In the genomic region with DNA sequence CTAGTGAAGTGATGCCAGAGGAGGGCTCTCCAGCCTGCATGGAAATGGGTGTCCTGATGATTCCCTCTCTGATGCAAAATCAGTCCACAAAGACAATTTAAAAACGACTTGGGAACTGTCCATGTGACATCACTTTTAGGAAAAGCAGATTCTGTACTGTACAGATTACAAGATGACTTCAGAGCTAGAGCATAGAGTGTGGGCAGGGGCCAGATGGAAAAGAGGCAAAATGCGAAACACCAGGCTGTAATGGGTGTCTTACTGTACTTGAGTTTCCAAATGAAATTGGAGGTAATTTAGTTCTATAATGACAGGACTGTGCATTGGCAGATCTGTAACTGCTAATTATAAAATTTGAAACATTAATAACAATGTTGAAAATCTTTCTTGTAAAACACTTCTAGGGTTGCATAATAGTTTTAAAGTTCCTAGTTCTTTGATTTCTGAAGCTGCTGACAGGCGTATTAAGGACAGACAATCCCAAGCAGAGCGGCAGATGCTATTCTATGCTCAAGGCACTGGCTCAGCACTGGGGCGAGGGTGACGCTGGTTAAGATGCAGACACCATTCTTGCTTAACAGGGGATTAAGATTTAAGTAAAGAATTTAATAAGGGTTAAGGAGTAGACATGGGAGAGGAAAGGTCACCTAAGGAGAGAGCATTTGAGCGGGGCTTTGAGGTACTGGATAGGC, we compare ENCODE assay signal across 21 cellular contexts. TPM values are rescaled to one million over a fixed set of nuclear protein-coding genes. Genes with fewer than 3 reads are reported as not detected.
A peak's percentile ranks its signal among the peaks of the same experiment; 100 is the strongest.
DNase-seq lines count a peak whose midpoint lies in the region; ATAC-seq and TF ChIP-seq lines count a peak whose summit lies in the region.
"Had no signal": no experiment of that assay in that cellular context is flagged by ENCODE, and none has a peak within 500 bp of the region (broad histone marks: within the 10 kb centered on the region; RNA-seq: fewer than 3 reads in every experiment).

No MANE protein-coding gene starts in this region.

- ATAC-seq in CD4-positive, alpha-beta T cell (ENCODE audit: poor library complexity), result no peak
- ATAC-seq in psoas muscle, result peak; percentile 67 to 81 (median 77)
- ATAC-seq: Right ventricle myocardium inferior had no signal

- no peaks in the 10 kb centered on the region for H3F3A ChIP-seq in MM.1S (ENCODE audit: insufficient read depth, low read length)

- in situ Hi-C loops in HAP-1 (cut with MboI; ENCODE audit: low sequenced_read_pairs), result no loop called here

- no peak for TF ChIP-seq CTCF in CD4-positive, alpha-beta T cell (IDR thresholded peaks at IDR 0.05)
- TF ChIP-seq CTCF in brain (conservative IDR thresholded peaks at IDR 0.05) (no peak), psoas muscle (IDR thresholded peaks at IDR 0.05) (no peak), MM.1S (IDR thresholded peaks at IDR 0.05; ENCODE audit: low read length) (no peak)

- no peak overlapping the region for H3K27ac ChIP-seq in CD4-positive, alpha-beta T cell (ENCODE audit: low read depth, low read length)
- peak overlapping the region; percentile 83 for H3K27ac ChIP-seq in psoas muscle
- H3K27ac ChIP-seq in MM.1S (ENCODE audit: low read length), result no peak overlapping the region
- H3K27ac ChIP-seq: BLaER1, sigmoid colon, thoracic aorta had no signal

- no peak overlapping the region for H3K4me3 Mint-ChIP-seq in CD4-positive, alpha-beta T cell
- H3K4me3 Mint-ChIP-seq in brain, result no peak overlapping the region
- H3K4me3 Mint-ChIP-seq: endodermal cell had no signal

- H3K9ac ChIP-seq in MM.1S (ENCODE audit: low read length), result no peak overlapping the region
- H3K9ac ChIP-seq: BLaER1 had no signal

- POLR2A ChIA-PET in CD4-positive, alpha-beta T cell (lab: Charles Lee), result no interaction called here

- H3K36me3 ChIP-seq in HAP-1 (replicated peaks) (peaks cover 37% of the 10 kb centered on the region), psoas muscle (ENCODE audit: insufficient read depth in 1 of 2, low read depth in 1 of 2) (peaks cover 10 to 51% of the 10 kb centered on the region in 2 donors), MM.1S (replicated peaks; ENCODE audit: insufficient read depth, low read length) (no peaks in the 10 kb centered on the region)

- 47 to 75% (median 57%) methylated on average over 7 of the region's 7 CpGs for WGBS in psoas muscle, 3 donors

- H3K36me3 Mint-ChIP-seq in CD4-positive, alpha-beta T cell (ENCODE audit: low read depth), result peaks cover 89% of the 10 kb centered on the region
- H3K36me3 Mint-ChIP-seq in brain, result peaks cover 75% of the 10 kb centered on the region

- no peak for DNase-seq in CD4-positive, alpha-beta T cell
- DNase-seq in HAP-1 (ENCODE audit: low spot score in 2 of 2), result peak; percentile 55 to 59
- DNase-seq in psoas muscle, result peak; percentile 35 to 76
- no peak for DNase-seq in KG1 (lab: John Stamatoyannopoulos, UW)
- DNase-seq in MM.1S, result no peak
- DNase-seq in GM19238 (ENCODE audit: insufficient read length, low spot score), result no peak
- DNase-seq: activated CD4-positive, alpha-beta T cell treated with anti-CD3 and anti-CD28 coated beads, Interleukin-2, amount 50 U/mL, for 48 hours; aorta; DMS153; endodermal cell; Karpas-422; left cardiac atrium; NCI-H1417 treated with DMSO at 0.1 percent for 48 hours; NCI-H2171 treated with DMSO at 0.1 percent for 48 hours; sigmoid colon; stimulated activated CD4-positive, alpha-beta T cell treated with anti-CD3 and anti-CD28 coated beads, Interleukin-4, amount 100 ng/mL, for 4 hours; stimulated activated CD8-positive, alpha-beta memory T cell treated with anti-CD3 and anti-CD28 coated beads, Interleukin-4, amount 100 ng/mL, for 48 hours had no signal

- no peaks in the 10 kb centered on the region for H3K9me3 ChIP-seq in CD4-positive, alpha-beta T cell (ENCODE audit: control insufficient read depth, low read length)
- no peaks in the 10 kb centered on the region for H3K9me3 ChIP-seq in HAP-1
- no peaks in the 10 kb centered on the region for H3K9me3 ChIP-seq in psoas muscle
- H3K9me3 ChIP-seq in MM.1S (replicated peaks; ENCODE audit: insufficient read depth, low read length), result no peaks in the 10 kb centered on the region
- H3K9me3 ChIP-seq: BLaER1, sigmoid colon, thoracic aorta had no signal

- H3K4me2 ChIP-seq in MM.1S (ENCODE audit: low read depth, low read length), result no peak overlapping the region
- H3K4me2 ChIP-seq: BLaER1 had no signal

- H3K4me1 Mint-ChIP-seq in CD4-positive, alpha-beta T cell (ENCODE audit: low read depth), result no peaks in the 10 kb centered on the region
- H3K4me1 Mint-ChIP-seq in brain, result peaks cover 27% of the 10 kb centered on the region

- no peaks in the 10 kb centered on the region for H3K27me3 ChIP-seq in CD4-positive, alpha-beta T cell (ENCODE audit: control insufficient read depth, insufficient read depth, low read length)
- H3K27me3 ChIP-seq in HAP-1 (ENCODE audit: low read depth) (no peaks in the 10 kb centered on the region), psoas muscle (ENCODE audit: insufficient read depth in 3 of 3, low read length in 2 of 3) (no peaks in the 10 kb centered on the region), MM.1S (replicated peaks; ENCODE audit: insufficient read depth, low read length) (no peaks in the 10 kb centered on the region)
- H3K27me3 ChIP-seq: BLaER1, sigmoid colon had no signal

- CTCF ChIA-PET in CD4-positive, alpha-beta T cell (lab: Charles Lee), result interaction anchor here (0.9 kb wide), 1 partner anchor 9 kb away, joined by 3 read pairs; no protein-coding TSS in a partner anchor

- no peaks in the 10 kb centered on the region for H3K9me3 Mint-ChIP-seq in CD4-positive, alpha-beta T cell
- H3K9me3 Mint-ChIP-seq in brain, result no peaks in the 10 kb centered on the region
- H3K9me3 Mint-ChIP-seq: endodermal cell had no signal

- H2AFZ ChIP-seq in MM.1S (ENCODE audit: low read length), result no peak overlapping the region

- H3K27me3 Mint-ChIP-seq in CD4-positive, alpha-beta T cell, result no peaks in the 10 kb centered on the region
- no peaks in the 10 kb centered on the region for H3K27me3 Mint-ChIP-seq in brain

- intact Hi-C loops in CD4-positive, alpha-beta T cell (cut with DNase I, micrococcal nuclease), result no loop called here
- intact Hi-C loops in psoas muscle (cut with DNase I), result no loop called here

- H4K20me1 ChIP-seq in MM.1S (ENCODE audit: insufficient read depth, low read length), result no peaks in the 10 kb centered on the region
- H4K20me1 ChIP-seq: BLaER1 had no signal

- H3K27ac Mint-ChIP-seq in CD4-positive, alpha-beta T cell, result peak overlapping the region; percentile 42
- H3K27ac Mint-ChIP-seq in brain, result peak overlapping the region in 4 of 5 experiments; percentile 44 to 86 (median 83)
- H3K27ac Mint-ChIP-seq: endodermal cell had no signal

- H3K4me3 ChIP-seq in HAP-1 (no peak overlapping the region), psoas muscle (no peak overlapping the region), MM.1S (ENCODE audit: low read length) (no peak overlapping the region)
- H3K4me3 ChIP-seq: BLaER1, sigmoid colon, thoracic aorta had no signal

- peaks cover 24% of the 10 kb centered on the region for H3K4me1 ChIP-seq in HAP-1
- H3K4me1 ChIP-seq in psoas muscle, result peaks cover 36% of the 10 kb centered on the region
- H3K4me1 ChIP-seq in MM.1S (ENCODE audit: low read length), result no peaks in the 10 kb centered on the region
- H3K4me1 ChIP-seq: BLaER1, sigmoid colon had no signal

- H3K9me2 ChIP-seq in MM.1S (replicated peaks; ENCODE audit: insufficient read depth, low read length), result no peaks in the 10 kb centered on the region

- H3K79me2 ChIP-seq in MM.1S (ENCODE audit: low read length), result no peaks in the 10 kb centered on the region

RNA-seq across cellular contexts. Expression of gene OGFOD1, which starts 29.6 kb away (rescaled TPM):
- total RNA-seq in CD4-positive, alpha-beta T cell, result 10 to 100 TPM; 14.6 to 14.8 TPM
- polyA plus RNA-seq in brain (ENCODE audit: insufficient read depth, low read depth, low replicate concordance) (26.2 TPM), psoas muscle (100 to 1,000 TPM in 1 of 3 donors, 10 to 100 TPM in 2; 40.9 to 100 (median 42.6) TPM)
- 10 to 100 TPM; 56.3 to 97.6 (median 73.4) TPM for total RNA-seq in psoas muscle

RNA-seq across cellular contexts. Expression of gene NUDT21, which starts 29.8 kb away (rescaled TPM):
- 10 to 100 TPM; 89.6 to 96.6 TPM for total RNA-seq in CD4-positive, alpha-beta T cell
- polyA plus RNA-seq in brain (ENCODE audit: insufficient read depth, low read depth, low replicate concordance), result 61.8 TPM
- total RNA-seq in psoas muscle, result 10 to 100 TPM; 41.1 to 52.4 (median 48.5) TPM
- 10 to 100 TPM; 16.9 to 39.0 (median 28.6) TPM for polyA plus RNA-seq in psoas muscle

RNA-seq across cellular contexts. Expression of gene BBS2, which starts 38.9 kb away (rescaled TPM):
- total RNA-seq in CD4-positive, alpha-beta T cell, result 10 to 100 TPM; 69.6 to 72.8 TPM
- polyA plus RNA-seq in brain (ENCODE audit: insufficient read depth, low read depth, low replicate concordance) (65.6 TPM), psoas muscle (10 to 100 TPM; 19.1 to 31.0 (median 30.3) TPM)
- total RNA-seq in psoas muscle, result 10 to 100 TPM; 29.1 to 70.6 (median 39.9) TPM

RNA-seq across cellular contexts. Expression of gene AMFR, which starts 55.6 kb away (rescaled TPM):
- total RNA-seq in CD4-positive, alpha-beta T cell, result 10 to 100 TPM; 79.2 to 83.8 TPM
- polyA plus RNA-seq in brain (ENCODE audit: insufficient read depth, low read depth, low replicate concordance), result 46.2 TPM
- 100 to 1,000 TPM; 146 to 270 (median 194) TPM for total RNA-seq in psoas muscle
- 100 to 1,000 TPM; 106 to 453 (median 160) TPM for polyA plus RNA-seq in psoas muscle

Comparison
In these comparisons a context has a peak if more than half of its experiments do, and no peak if none do; other contexts are left out.
1. DNase-seq: peak in HAP-1 (2 of 2) and psoas muscle (2 of 2); none in CD4-positive, alpha-beta T cell (0 of 10), KG1 (single experiment), MM.1S (single experiment) and GM19238 (single experiment).